Comparison of ENCODE assay signal across 9 cellular contexts in genomic region chr11:69639843-69640242, GRCh38. TPM values are rescaled to one million over a fixed set of nuclear protein-coding genes. Genes with fewer than 3 reads are reported as not detected.
DNase-seq lines count a peak whose midpoint lies in the region; ATAC-seq and TF ChIP-seq lines count a peak whose summit lies in the region.
"Had no signal": no experiment of that assay in that cellular context is flagged by ENCODE, and none has a peak within 500 bp of the region (broad histone marks: within the 10 kb centered on the region; RNA-seq: fewer than 3 reads in every experiment).

No MANE protein-coding gene starts in this region.

- H3K4me3 ChIP-seq in BJ (ENCODE audit: low read depth, low read length) (peak overlapping the region; percentile 87), PC-9 (peak overlapping the region; percentile 99)

- H3K9me3 Mint-ChIP-seq in endothelial cell (ENCODE audit: unreplicated experiment): no peaks in the 10 kb centered on the region
- peaks cover 0 to 2% (median 0%) of the 10 kb centered on the region in 9 donors for H3K9me3 Mint-ChIP-seq in naive thymus-derived CD8-positive, alpha-beta T cell

- H3K27me3 ChIP-seq in BJ (ENCODE audit: control insufficient read depth, insufficient read depth, low read length) (no peaks in the 10 kb centered on the region), PC-9 (ENCODE audit: insufficient read depth, low read depth) (no peaks in the 10 kb centered on the region)

- peak overlapping the region; percentile 86 for H3K4me2 ChIP-seq in PC-9

- no peaks in the 10 kb centered on the region for H3K9me3 ChIP-seq in PC-9 (ENCODE audit: insufficient read depth, low read depth)

- peaks cover 13% of the 10 kb centered on the region for H3K36me3 ChIP-seq in BJ (ENCODE audit: control insufficient read depth, insufficient read depth, low read length)
- H3K36me3 ChIP-seq in PC-9 (ENCODE audit: low read depth): peaks cover 17% of the 10 kb centered on the region

- CTCF ChIA-PET in BJ (lab: Yijun Ruan, JAX) (interaction anchor here (0.8 to 7.0 kb wide), 4 partner anchors 197 to 539 kb away, joined by 3 to 82 read pairs (median 4); no protein-coding TSS in a partner anchor), PC-9 (lab: Charles Lee) (no interaction called here)

- POLR2A ChIA-PET in BJ (lab: Charles Lee): interaction anchor here (0.8 kb wide), 1 partner anchor 219 kb away, joined by 18 read pairs; no protein-coding TSS in a partner anchor
- POLR2A ChIA-PET in PC-9 (lab: Charles Lee; ENCODE audit: unreplicated experiment): interaction anchor here (0.6 to 0.7 kb wide), 2 partner anchors 259 to 290 kb away, joined by 3 read pairs; no protein-coding TSS in a partner anchor
- POLR2A ChIA-PET in naive thymus-derived CD8-positive, alpha-beta T cell (lab: Charles Lee): no interaction called here

- peaks cover 15% of the 10 kb centered on the region for H4K20me1 ChIP-seq in PC-9 (ENCODE audit: insufficient read depth)

- no peak overlapping the region for H3K27ac Mint-ChIP-seq in endothelial cell (ENCODE audit: unreplicated experiment)
- no peak overlapping the region for H3K27ac Mint-ChIP-seq in naive thymus-derived CD8-positive, alpha-beta T cell
- H3K27ac Mint-ChIP-seq: activated CD4-positive, alpha-beta T cell treated with anti-CD3 and anti-CD28 coated beads for 36 hours had no signal

- H3K4me1 ChIP-seq in PC-9 (replicated peaks; ENCODE audit: insufficient read depth): peaks cover 36% of the 10 kb centered on the region

- H3K4me3 Mint-ChIP-seq in endothelial cell (ENCODE audit: unreplicated experiment): peak overlapping the region; percentile 90
- H3K4me3 Mint-ChIP-seq in naive thymus-derived CD8-positive, alpha-beta T cell: peak overlapping the region; percentile 42 to 83 (median 74)

- no peaks in the 10 kb centered on the region for H3K27me3 Mint-ChIP-seq in endothelial cell (ENCODE audit: unreplicated experiment)
- H3K27me3 Mint-ChIP-seq in naive thymus-derived CD8-positive, alpha-beta T cell: peaks cover 11 to 56% (median 32%) of the 10 kb centered on the region in 5 donors

- no TSS peak for BruUV-seq in PC-9 (replicated peaks; lab: Mats Ljungman, UMichigan)

- peaks cover 45% of the 10 kb centered on the region for H3F3A ChIP-seq in PC-9 (ENCODE audit: insufficient read depth, low read depth)

- peak overlapping the region; percentile 76 for H2AFZ ChIP-seq in PC-9

- peaks cover 13% of the 10 kb centered on the region for H3K4me1 Mint-ChIP-seq in endothelial cell (ENCODE audit: unreplicated experiment)
- H3K4me1 Mint-ChIP-seq in naive thymus-derived CD8-positive, alpha-beta T cell: peaks cover 8 to 36% (median 33%) of the 10 kb centered on the region in 4 donors

- intact Hi-C loops in PC-9 (cut with micrococcal nuclease; ENCODE audit: unreplicated experiment): loop anchor here (1.0 to 5.0 kb wide), 9 partner anchors 98 to 343 kb away; no protein-coding TSS in a partner anchor

- no peak for ATAC-seq in naive thymus-derived CD8-positive, alpha-beta T cell
- no peak for ATAC-seq in GM18867 (IDR thresholded peaks at IDR 0.05; ENCODE audit: unreplicated experiment)
- ATAC-seq: activated CD4-positive, alpha-beta T cell treated with anti-CD3 and anti-CD28 coated beads for 36 hours had no signal

- H3K27ac ChIP-seq in PC-9: peak overlapping the region; percentile 93

- DNase-seq in BJ (ENCODE audit: low read depth) (no peak), PC-9 (no peak), endothelial cell (ENCODE audit: low spot score) (no peak), GM03348 (ENCODE audit: low spot score) (no peak), NCI-H2107 treated with DMSO at 0.1 percent for 48 hours (lab: John Stamatoyannopoulos, UW; ENCODE audit: unreplicated experiment) (no peak), KBM-7 (no peak)
- no peak for DNase-seq in naive thymus-derived CD8-positive, alpha-beta T cell

- H3K79me2 ChIP-seq in PC-9 (ENCODE audit: low read depth): peaks cover 61% of the 10 kb centered on the region

- TF ChIP-seq CTCF in BJ (IDR thresholded peaks at IDR 0.05; ENCODE audit: insufficient read depth, low read depth, low read length): no peak
- no peak for TF ChIP-seq CTCF in PC-9 (conservative IDR thresholded peaks at IDR 0.05)
- TF ChIP-seq CTCF in endothelial cell (IDR thresholded peaks at IDR 0.05; ENCODE audit: unreplicated experiment): no peak

- no peaks in the 10 kb centered on the region for H3K9me2 ChIP-seq in PC-9 (ENCODE audit: insufficient read depth)

- in situ Hi-C loops in KBM-7 (cut with MboI; ENCODE audit: low pct_unique_long_range_greater_than_20kb, low sequenced_read_pairs): loop anchor here (10.0 kb wide), 1 partner anchor 345 kb away; the partner anchor contains the start of gene MYEOV

- H3K36me3 Mint-ChIP-seq in endothelial cell (ENCODE audit: low read depth, unreplicated experiment): no peaks in the 10 kb centered on the region
- no peaks in the 10 kb centered on the region for H3K36me3 Mint-ChIP-seq in naive thymus-derived CD8-positive, alpha-beta T cell

RNA-seq across cellular contexts. Expression of gene CCND1, which starts 1.1 kb away (rescaled TPM):
- 186 and 307 TPM in 2 replicates for polyA plus RNA-seq in BJ (2011; rRNA removed)
- 448 and 688 TPM in 2 replicates for polyA minus RNA-seq in BJ (2011; rRNA and poly(A)+ RNA removed)
- total RNA-seq in PC-9 (2021) (346 and 586 TPM in 2 replicates), endothelial cell (ENCODE audit: unreplicated experiment) (55.6 TPM)
- under 1 TPM; 0.08 to 0.49 TPM for total RNA-seq in naive thymus-derived CD8-positive, alpha-beta T cell
- polyA plus RNA-seq in naive thymus-derived CD8-positive, alpha-beta T cell: under 1 TPM; 0.03 to 0.74 (median 0.06) TPM

RNA-seq across cellular contexts. Expression of gene LTO1, which starts 35.3 kb away (rescaled TPM):
- polyA plus RNA-seq in BJ (2011; rRNA removed): 13.7 and 14.5 TPM in 2 replicates
- 6.7 and 7.5 TPM in 2 replicates for polyA minus RNA-seq in BJ (2011; rRNA and poly(A)+ RNA removed)
- total RNA-seq in PC-9 (2021): 41.1 and 50.3 TPM in 2 replicates
- 23.3 TPM for total RNA-seq in endothelial cell (ENCODE audit: unreplicated experiment)
- 10 to 100 TPM; 75.0 to 77.8 TPM for total RNA-seq in naive thymus-derived CD8-positive, alpha-beta T cell
- 10 to 100 TPM; 12.5 to 14.5 (median 13.1) TPM for polyA plus RNA-seq in naive thymus-derived CD8-positive, alpha-beta T cell

Comparison
In these comparisons a context has a peak if more than half of its experiments do, and no peak if none do; other contexts are left out.
1. RNA of gene CCND1, which starts 1.1 kb away (total RNA-seq): 346 to 586 TPM in PC-9 and 55.6 TPM in endothelial cell (single experiment); 0.08 to 0.49 TPM in naive thymus-derived CD8-positive, alpha-beta T cell; every median in the first group is over 10 times any median in the second.